ENCODE assay signal across 8 cellular contexts in the genomic region with DNA sequence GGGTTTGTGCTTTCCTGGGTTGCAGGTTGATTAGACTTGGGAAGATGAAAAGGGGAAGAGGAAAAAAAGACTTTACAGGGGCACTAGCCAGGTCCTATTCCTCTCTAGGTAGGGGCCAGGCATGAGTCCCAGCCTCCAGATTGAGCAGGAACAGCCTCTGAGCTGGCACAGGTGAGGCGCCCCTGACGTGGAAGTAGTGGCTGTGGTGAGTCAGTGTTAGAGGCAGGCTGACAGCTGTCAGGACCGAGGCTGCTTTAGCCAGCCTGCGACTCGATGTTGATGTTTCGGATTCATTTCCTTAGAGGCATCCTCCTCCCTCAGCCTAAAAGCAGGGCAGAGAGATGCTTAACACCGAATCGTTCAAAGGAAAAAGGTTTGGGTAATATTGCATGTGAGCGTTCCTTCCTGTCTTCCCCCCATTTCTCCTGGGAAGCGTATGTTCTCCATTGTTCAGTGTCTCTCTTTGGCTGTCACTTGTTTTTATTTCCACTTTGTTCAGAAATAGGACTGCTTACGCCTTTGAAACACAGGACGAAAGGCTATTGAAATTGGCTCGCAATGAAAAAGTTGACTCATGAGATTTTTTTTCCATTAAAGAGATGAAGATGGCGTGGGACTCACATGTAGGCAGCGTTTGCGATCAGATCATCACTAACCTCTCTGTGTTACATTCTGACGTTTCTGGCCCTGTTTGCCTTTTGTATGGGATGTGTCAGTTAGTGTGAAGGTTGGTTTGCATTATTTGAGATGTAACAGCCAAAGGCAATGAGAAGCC. TPM values are rescaled to one million over a fixed set of nuclear protein-coding genes. Genes with fewer than 3 reads are reported as not detected.
DNase-seq lines count a peak whose midpoint lies in the region; ATAC-seq and TF ChIP-seq lines count a peak whose summit lies in the region.

No MANE protein-coding gene starts in this region.

- intact Hi-C loops in dendritic cell treated with granulocyte-macrophage colony-stimulating factor and Interleukin-4, amounts not matched to agents 40 ng/mL and 50 ng/mL, for 4 days (cut with micrococcal nuclease) = loop anchor here (5.0 to 10.0 kb wide), 2 partner anchors 47 to 56 kb away; no protein-coding TSS in a partner anchor

- H3K36me3 Mint-ChIP-seq in dendritic cell treated with granulocyte-macrophage colony-stimulating factor and Interleukin-4, amounts not matched to agents 40 ng/mL and 50 ng/mL, for 4 days (ENCODE audit: low read depth) = peaks cover 37% of the 10 kb centered on the region
- H3K36me3 Mint-ChIP-seq in naive B cell = no peaks in the 10 kb centered on the region
- H3K36me3 Mint-ChIP-seq in stimulated activated memory B cell treated with anti-CD40 and anti-IgM and Interleukin-4, amounts not matched to agents 10 μg/mL and 1 μg/mL and 100 μg/mL, for 72 hours = no peaks in the 10 kb centered on the region

- H3K4me3 Mint-ChIP-seq in dendritic cell treated with granulocyte-macrophage colony-stimulating factor and Interleukin-4, amounts not matched to agents 40 ng/mL and 50 ng/mL, for 4 days = peak overlapping the region; percentile 98
- peak overlapping the region; percentile 82 to 95 (median 90) for H3K4me3 Mint-ChIP-seq in naive B cell
- peak overlapping the region; percentile 93 for H3K4me3 Mint-ChIP-seq in stimulated activated memory B cell treated with anti-CD40 and anti-IgM and Interleukin-4, amounts not matched to agents 10 μg/mL and 1 μg/mL and 100 μg/mL, for 72 hours

- peak; percentile 36 for DNase-seq in DMS153 treated with DMSO at 0.1 percent for 48 hours (lab: John Stamatoyannopoulos, UW; ENCODE audit: unreplicated experiment)
- no peak for DNase-seq in HL-60 (ENCODE audit: low read depth in 1 of 2, low spot score in 1 of 2)
- peak; percentile 66 to 74 for DNase-seq in activated CD4-positive, alpha-beta T cell treated with anti-CD3 and anti-CD28 coated beads, Interleukin-2, amount 50 U/mL, for 4 hours
- DNase-seq in naive B cell = no peak
- no peak for DNase-seq in hippocampal formation (lab: John Stamatoyannopoulos, UW)
- DNase-seq in KBM-7 = no peak

- peaks cover 8% of the 10 kb centered on the region for H3K27me3 ChIP-seq in HL-60 (ENCODE audit: insufficient read depth, poor library complexity, severe bottlenecking)

- H3K27ac Mint-ChIP-seq in dendritic cell treated with granulocyte-macrophage colony-stimulating factor and Interleukin-4, amounts not matched to agents 40 ng/mL and 50 ng/mL, for 4 days = peak overlapping the region; percentile 99
- peak overlapping the region in 4 of 6 donors; percentile 34 to 96 (median 87) for H3K27ac Mint-ChIP-seq in naive B cell
- peak overlapping the region; percentile 87 for H3K27ac Mint-ChIP-seq in stimulated activated memory B cell treated with anti-CD40 and anti-IgM and Interleukin-4, amounts not matched to agents 10 μg/mL and 1 μg/mL and 100 μg/mL, for 72 hours

- H3K27me3 Mint-ChIP-seq in dendritic cell treated with granulocyte-macrophage colony-stimulating factor and Interleukin-4, amounts not matched to agents 40 ng/mL and 50 ng/mL, for 4 days = no peaks in the 10 kb centered on the region
- peaks cover 0 to 15% (median 4%) of the 10 kb centered on the region in 3 donors for H3K27me3 Mint-ChIP-seq in naive B cell
- H3K27me3 Mint-ChIP-seq in stimulated activated memory B cell treated with anti-CD40 and anti-IgM and Interleukin-4, amounts not matched to agents 10 μg/mL and 1 μg/mL and 100 μg/mL, for 72 hours = peaks cover 3% of the 10 kb centered on the region

- in situ Hi-C loops in KBM-7 (cut with MboI; ENCODE audit: low pct_unique_long_range_greater_than_20kb, low sequenced_read_pairs) = no loop called here

- H3K4me1 Mint-ChIP-seq in dendritic cell treated with granulocyte-macrophage colony-stimulating factor and Interleukin-4, amounts not matched to agents 40 ng/mL and 50 ng/mL, for 4 days (ENCODE audit: low read depth) = peaks cover 68% of the 10 kb centered on the region
- H3K4me1 Mint-ChIP-seq in naive B cell = peaks cover 21 to 41% (median 37%) of the 10 kb centered on the region in 3 donors
- H3K4me1 Mint-ChIP-seq in stimulated activated memory B cell treated with anti-CD40 and anti-IgM and Interleukin-4, amounts not matched to agents 10 μg/mL and 1 μg/mL and 100 μg/mL, for 72 hours = peaks cover 48% of the 10 kb centered on the region

- H3K9me3 Mint-ChIP-seq in dendritic cell treated with granulocyte-macrophage colony-stimulating factor and Interleukin-4, amounts not matched to agents 40 ng/mL and 50 ng/mL, for 4 days = no peaks in the 10 kb centered on the region
- H3K9me3 Mint-ChIP-seq in naive B cell = no peaks in the 10 kb centered on the region
- no peaks in the 10 kb centered on the region for H3K9me3 Mint-ChIP-seq in stimulated activated memory B cell treated with anti-CD40 and anti-IgM and Interleukin-4, amounts not matched to agents 10 μg/mL and 1 μg/mL and 100 μg/mL, for 72 hours

- no peak for TF ChIP-seq CTCF in HL-60 (IDR thresholded peaks at IDR 0.05; ENCODE audit: insufficient read depth, low read length)

- no peak overlapping the region; the same call in 1 of the 2 replicates for H3K27ac ChIP-seq in HL-60 (replicated peaks)

- H3K4me3 ChIP-seq in HL-60 (replicated peaks; ENCODE audit: insufficient read depth, low read length) = peak overlapping the region; percentile 64

- ATAC-seq in naive B cell (ENCODE audit: low read depth in 2 of 2) = peak; percentile 7 to 21
- peak; percentile 61 for ATAC-seq in stimulated activated memory B cell treated with anti-CD40 and anti-IgM and Interleukin-4, amounts not matched to agents 10 μg/mL and 1 μg/mL and 100 μg/mL, for 72 hours

RNA-seq across cellular contexts. Expression of a gene that starts 1.2 kb away (rescaled TPM):
- 1 to 10 TPM in 5 of 6 donors, under 1 TPM in 1; 0.89 to 3.1 (median 1.3) TPM for polyA plus RNA-seq in naive B cell (ENCODE audit: low read depth in 6 of 6)

RNA-seq across cellular contexts. Expression of a gene that starts 17.5 kb away (rescaled TPM):
- polyA plus RNA-seq in naive B cell (ENCODE audit: low read depth in 6 of 6) = 10 to 100 TPM; 29.5 to 41.4 (median 38.2) TPM

Comparison
In these comparisons a context has a peak if more than half of its experiments do, and no peak if none do; other contexts are left out.
1. DNase-seq: peak in DMS153 treated with DMSO at 0.1 percent for 48 hours (single experiment) and activated CD4-positive, alpha-beta T cell treated with anti-CD3 and anti-CD28 coated beads, Interleukin-2, amount 50 U/mL, for 4 hours (2 of 2); none in HL-60 (0 of 2), naive B cell (single experiment), hippocampal formation (0 of 2) and KBM-7 (single experiment).
2. Peak in every context shown above with its lines, with median percentiles within 50 percentile points of each other: H3K27ac Mint-ChIP-seq and H3K4me3 Mint-ChIP-seq.